ENCODE assay signal across 9 cellular contexts in the genomic region with DNA sequence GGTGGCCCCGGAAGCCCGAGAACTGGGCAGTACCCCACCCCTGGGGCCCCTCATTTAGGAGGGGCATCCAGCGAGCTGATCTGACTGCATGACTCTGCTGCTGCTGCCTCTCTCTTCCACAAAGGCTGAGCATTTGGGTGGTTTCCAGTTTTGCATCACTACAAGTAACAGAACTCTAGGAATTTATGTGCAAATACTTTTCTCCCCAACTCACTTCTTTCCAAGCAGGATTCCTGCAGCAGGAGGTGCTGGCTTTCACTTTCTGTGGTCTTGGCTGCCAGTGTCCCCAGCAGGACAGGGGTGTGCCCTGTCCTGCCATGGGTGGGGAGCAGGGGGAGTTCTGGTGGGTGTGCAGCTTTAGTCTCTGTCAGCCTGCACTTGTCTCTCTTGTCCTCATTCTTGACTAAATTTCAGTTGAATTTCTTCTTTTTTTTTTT. TPM values are rescaled to one million over a fixed set of nuclear protein-coding genes. Genes with fewer than 3 reads are reported as not detected.
DNase-seq lines count a peak whose midpoint lies in the region; ATAC-seq, FAIRE-seq and TF ChIP-seq lines count a peak whose summit lies in the region.
"Had no signal": no experiment of that assay in that cellular context is flagged by ENCODE, and none has a peak within 500 bp of the region (broad histone marks: within the 10 kb centered on the region; RNA-seq: fewer than 3 reads in every experiment).

No MANE protein-coding gene starts in this region.

- DNase-seq in ACHN: peak; percentile 79
- peak; percentile 89 for DNase-seq in astrocyte (ENCODE audit: low read depth)
- DNase-seq in effector CD8-positive, alpha-beta T cell (lab: John Stamatoyannopoulos, UW): no peak
- DNase-seq in stimulated activated naive B cell treated with anti-CD40 and anti-IgM and Interleukin-4, amounts not matched to agents 10 μg/mL and 1 μg/mL and 100 μg/mL, for 72 hours: no peak
- no peak for DNase-seq in D721Med (ENCODE audit: insufficient read length, low spot score)
- DNase-seq: activated gamma-delta T cell had no signal

- no peaks in the 10 kb centered on the region for H3K9me3 Mint-ChIP-seq in astrocyte (ENCODE audit: unreplicated experiment)
- H3K9me3 Mint-ChIP-seq in stimulated activated naive B cell treated with anti-CD40 and anti-IgM and Interleukin-4, amounts not matched to agents 10 μg/mL and 1 μg/mL and 100 μg/mL, for 72 hours: no peaks in the 10 kb centered on the region

- no peaks in the 10 kb centered on the region for H3K79me2 ChIP-seq in astrocyte (ENCODE audit: insufficient read depth, low read length)

- H3K4me1 ChIP-seq in HEK293 (ENCODE audit: control insufficient read depth, insufficient read depth, low read length) (peaks cover 5% of the 10 kb centered on the region), astrocyte (ENCODE audit: insufficient read depth, low read length) (peaks cover 5% of the 10 kb centered on the region), liver (ENCODE audit: control insufficient read depth in 4 of 4, insufficient read depth in 4 of 4, low read length in 3 of 4) (peaks cover 20 to 80% (median 53%) of the 10 kb centered on the region in 4 donors)

- no peak overlapping the region for H2AFZ ChIP-seq in astrocyte (ENCODE audit: low read depth, low read length)

- FAIRE-seq in astrocyte (lab: Jason Lieb, UNC) (no peak), D721Med (lab: Jason Lieb, UNC) (no peak)

- H3K27me3 ChIP-seq in astrocyte (ENCODE audit: insufficient read depth, low read length): peaks cover 13% of the 10 kb centered on the region
- no peaks in the 10 kb centered on the region for H3K27me3 ChIP-seq in liver (ENCODE audit: control insufficient read depth in 4 of 4, insufficient read depth in 4 of 4, low read length in 3 of 4)

- no peak overlapping the region for H3K27ac ChIP-seq in HEK293 (ENCODE audit: extremely low read depth, low read depth, low read length)
- no peak overlapping the region for H3K27ac ChIP-seq in astrocyte (ENCODE audit: low read depth, low read length)
- peak overlapping the region; percentile 12 to 26 for H3K27ac ChIP-seq in liver (ENCODE audit: low read depth in 1 of 2, low read length in 2 of 2)

- in situ Hi-C loops in ACHN (cut with HindIII; ENCODE audit: low pct_ligation_motif_present, low pct_unique_long_range_greater_than_20kb, low sequenced_read_pairs): loop anchor here (25.0 kb wide), 1 partner anchor 104 kb away; no protein-coding TSS in a partner anchor

- H3K9ac ChIP-seq in astrocyte (ENCODE audit: low read length): peak overlapping the region; percentile 7
- H3K9ac ChIP-seq in liver (ENCODE audit: low read depth in 1 of 2, low read length in 2 of 2): no peak overlapping the region

- no peaks in the 10 kb centered on the region for H3K9me3 ChIP-seq in HEK293 (ENCODE audit: control insufficient read depth, insufficient read depth, low read depth, low read length)
- H3K9me3 ChIP-seq in astrocyte (ENCODE audit: insufficient read depth, low read depth, low read length): no peaks in the 10 kb centered on the region
- H3K9me3 ChIP-seq in liver (ENCODE audit: control insufficient read depth in 4 of 4, low read length in 3 of 4): no peaks in the 10 kb centered on the region

- WGBS in liver: 60% methylated on average over 3 of the region's 3 CpGs

- H3K36me3 Mint-ChIP-seq in astrocyte (ENCODE audit: low read depth, unreplicated experiment): no peaks in the 10 kb centered on the region
- no peaks in the 10 kb centered on the region for H3K36me3 Mint-ChIP-seq in stimulated activated naive B cell treated with anti-CD40 and anti-IgM and Interleukin-4, amounts not matched to agents 10 μg/mL and 1 μg/mL and 100 μg/mL, for 72 hours

- H3K4me2 ChIP-seq in astrocyte (ENCODE audit: low read length): peak overlapping the region; percentile 55

- CTCF ChIA-PET in HEK293 (lab: Yijun Ruan, JAX): interaction anchor here (0.6 kb wide), 1 partner anchor 1056 kb away, joined by 7 read pairs; no protein-coding TSS in a partner anchor

- H4K20me1 ChIP-seq in astrocyte (ENCODE audit: insufficient read depth, low read length): no peaks in the 10 kb centered on the region

- TF ChIP-seq CTCF in HEK293 (tag by site-specific recombination; IDR thresholded peaks at IDR 0.05): no peak
- no peak for TF ChIP-seq CTCF in astrocyte (IDR thresholded peaks at IDR 0.05; ENCODE audit: insufficient read depth, low read depth, low read length)
- TF ChIP-seq CTCF in liver (IDR thresholded peaks at IDR 0.05; ENCODE audit: low read depth, low read length, missing input control): no peak
- TF ChIP-seq CTCF in D721Med (IDR thresholded peaks at IDR 0.05; ENCODE audit: insufficient read depth, missing control alignments): no peak

- H3K4me1 Mint-ChIP-seq in astrocyte (ENCODE audit: low read depth, unreplicated experiment): peaks cover 9% of the 10 kb centered on the region
- H3K4me1 Mint-ChIP-seq in stimulated activated naive B cell treated with anti-CD40 and anti-IgM and Interleukin-4, amounts not matched to agents 10 μg/mL and 1 μg/mL and 100 μg/mL, for 72 hours: peaks cover 36 to 66% of the 10 kb centered on the region in 2 donors

- H3K36me3 ChIP-seq in HEK293 (ENCODE audit: control insufficient read depth in 2 of 2, insufficient read depth in 1 of 2, low read length in 2 of 2) (no peaks in the 10 kb centered on the region), astrocyte (ENCODE audit: insufficient read depth, low read length) (no peaks in the 10 kb centered on the region), liver (ENCODE audit: control insufficient read depth in 4 of 4, insufficient read depth in 3 of 4, low read depth in 1 of 4, low read length in 3 of 4) (peaks cover 0 to 22% (median 5%) of the 10 kb centered on the region in 4 donors)

- no peak overlapping the region for H3K4me3 Mint-ChIP-seq in astrocyte (ENCODE audit: unreplicated experiment)
- H3K4me3 Mint-ChIP-seq in stimulated activated naive B cell treated with anti-CD40 and anti-IgM and Interleukin-4, amounts not matched to agents 10 μg/mL and 1 μg/mL and 100 μg/mL, for 72 hours: no peak overlapping the region

- H3K4me3 ChIP-seq in HEK293 (ENCODE audit: low read depth, low read length) (no peak overlapping the region), astrocyte (ENCODE audit: insufficient read depth, low read depth, low read length) (no peak overlapping the region), liver (ENCODE audit: low read depth in 1 of 3, low read length in 3 of 3) (no peak overlapping the region)

- peaks cover 33% of the 10 kb centered on the region for H3K27me3 Mint-ChIP-seq in astrocyte (ENCODE audit: low read depth, unreplicated experiment)
- H3K27me3 Mint-ChIP-seq in stimulated activated naive B cell treated with anti-CD40 and anti-IgM and Interleukin-4, amounts not matched to agents 10 μg/mL and 1 μg/mL and 100 μg/mL, for 72 hours: no peaks in the 10 kb centered on the region

- POLR2A ChIA-PET in HEK293 (lab: Yijun Ruan, JAX): no interaction called here

- H3K27ac Mint-ChIP-seq in astrocyte (ENCODE audit: unreplicated experiment): no peak overlapping the region
- no peak overlapping the region for H3K27ac Mint-ChIP-seq in stimulated activated naive B cell treated with anti-CD40 and anti-IgM and Interleukin-4, amounts not matched to agents 10 μg/mL and 1 μg/mL and 100 μg/mL, for 72 hours

- peak in 1 of 2 donors; percentile 8 for TF ChIP-seq RAD21 in liver (IDR thresholded peaks at IDR 0.05)

- ATAC-seq in stimulated activated naive B cell treated with anti-CD40 and anti-IgM and Interleukin-4, amounts not matched to agents 10 μg/mL and 1 μg/mL and 100 μg/mL, for 72 hours (replicated peaks): no peak
- no peak for ATAC-seq in HG02642 (IDR thresholded peaks at IDR 0.05; ENCODE audit: poor library complexity, unreplicated experiment)

TF ChIP-seq in HEK293, 187 proteins besides CTCF, POLR2A, EP300 and RAD21 (continues in another document):
- TF ChIP-seq, protein P1, sequence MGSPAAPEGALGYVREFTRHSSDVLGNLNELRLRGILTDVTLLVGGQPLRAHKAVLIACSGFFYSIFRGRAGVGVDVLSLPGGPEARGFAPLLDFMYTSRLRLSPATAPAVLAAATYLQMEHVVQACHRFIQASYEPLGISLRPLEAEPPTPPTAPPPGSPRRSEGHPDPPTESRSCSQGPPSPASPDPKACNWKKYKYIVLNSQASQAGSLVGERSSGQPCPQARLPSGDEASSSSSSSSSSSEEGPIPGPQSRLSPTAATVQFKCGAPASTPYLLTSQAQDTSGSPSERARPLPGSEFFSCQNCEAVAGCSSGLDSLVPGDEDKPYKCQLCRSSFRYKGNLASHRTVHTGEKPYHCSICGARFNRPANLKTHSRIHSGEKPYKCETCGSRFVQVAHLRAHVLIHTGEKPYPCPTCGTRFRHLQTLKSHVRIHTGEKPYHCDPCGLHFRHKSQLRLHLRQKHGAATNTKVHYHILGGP (tag by site-specific recombination; IDR thresholded peaks at IDR 0.05): peak; percentile 54; the same call in 1 of the 2 replicates
- TF ChIP-seq WT1 (tag by site-specific recombination; IDR thresholded peaks at IDR 0.05): no peak

TF ChIP-seq in liver, 16 proteins besides CTCF, POLR2A, EP300 and RAD21:
- no peak for TF ChIP-seq YY1 (IDR thresholded peaks at IDR 0.05)
- no peak for TF ChIP-seq HNF4A (conservative IDR thresholded peaks at IDR 0.05)
- no peak for TF ChIP-seq NR2F2 (IDR thresholded peaks at IDR 0.05)
- no peak for TF ChIP-seq FOXA2 (IDR thresholded peaks at IDR 0.05)

RNA-seq across cellular contexts. Expression of gene UPB1, which starts 21.2 kb away (rescaled TPM):
- 0.30 TPM in 1 of 2 replicates, not detected in the other for total RNA-seq in astrocyte
- total RNA-seq in liver: 10 to 100 TPM in 1 of 2 donors, 1 to 10 TPM in 1; 7.1 to 67.6 TPM
- 100 to 1,000 TPM in 1 of 2 donors, 10 to 100 TPM in 1; 50.0 to 115 TPM for polyA plus RNA-seq in liver

RNA-seq across cellular contexts. Expression of gene GUCD1, which starts 38.6 kb away (rescaled TPM):
- total RNA-seq in astrocyte (77.7 and 84.3 TPM in 2 replicates), liver (100 to 1,000 TPM; 176 to 202 TPM)
- polyA plus RNA-seq in liver: 100 to 1,000 TPM; 118 to 182 TPM

RNA-seq across cellular contexts. Expression of gene SNRPD3, which starts 39.5 kb away (rescaled TPM):
- total RNA-seq in astrocyte: 89.6 and 97.3 TPM in 2 replicates
- total RNA-seq in liver: 100 to 1,000 TPM in 1 of 2 donors, 10 to 100 TPM in 1; 91.3 to 128 TPM
- 10 to 100 TPM; 57.2 to 80.6 TPM for polyA plus RNA-seq in liver

Comparison
In these comparisons a context has a peak if more than half of its experiments do, and no peak if none do; other contexts are left out.
1. DNase-seq: peak in ACHN (single experiment) and astrocyte (single experiment); none in effector CD8-positive, alpha-beta T cell (single experiment), stimulated activated naive B cell treated with anti-CD40 and anti-IgM and Interleukin-4, amounts not matched to agents 10 μg/mL and 1 μg/mL and 100 μg/mL, for 72 hours (single experiment) and D721Med (single experiment).
2. H3K27ac ChIP-seq: peak in liver (2 of 2); none in HEK293 (single experiment) and astrocyte (single experiment).